ENCODE assay signal across 22 cellular contexts in the genomic region with DNA sequence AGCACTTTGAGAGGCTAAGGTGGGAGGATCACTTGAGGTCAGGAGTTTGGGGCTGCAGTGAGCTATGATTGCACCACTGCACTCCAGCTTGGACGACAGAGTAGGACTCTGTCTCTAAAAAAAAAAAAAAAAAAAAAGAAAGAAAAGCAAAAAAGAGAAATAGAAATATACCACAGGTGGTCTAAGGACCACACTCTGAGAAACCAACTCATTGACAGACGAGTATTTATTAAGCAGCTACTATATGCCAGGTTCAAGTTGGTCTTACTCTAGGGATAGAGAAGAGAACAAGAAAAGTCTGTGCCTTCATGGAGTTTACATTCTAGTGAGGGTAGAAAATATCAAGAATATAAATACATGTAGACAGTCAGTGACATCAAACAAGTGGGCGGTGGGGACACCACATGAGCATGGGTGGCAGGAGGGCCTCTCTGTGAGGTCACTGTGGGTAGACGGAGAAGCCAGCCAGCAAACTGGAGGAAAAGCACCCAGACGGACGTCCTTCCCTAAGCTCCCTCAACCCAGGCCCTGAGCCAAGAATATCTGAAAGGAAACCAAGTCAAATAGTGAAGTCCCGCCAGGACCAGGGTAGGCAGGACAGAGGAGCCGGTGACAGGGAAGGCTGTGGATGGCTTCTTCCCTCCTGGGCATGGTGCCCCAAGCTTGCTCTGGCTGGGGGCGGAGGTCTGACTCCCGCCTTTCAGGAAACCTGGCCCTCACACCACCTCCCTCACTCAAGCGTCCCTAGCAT. TPM values are rescaled to one million over a fixed set of nuclear protein-coding genes. Genes with fewer than 3 reads are reported as not detected.
DNase-seq lines count a peak whose midpoint lies in the region; ATAC-seq and TF ChIP-seq lines count a peak whose summit lies in the region.
"Had no signal": no experiment of that assay in that cellular context is flagged by ENCODE, and none has a peak within 500 bp of the region (broad histone marks: within the 10 kb centered on the region; RNA-seq: fewer than 3 reads in every experiment).

No MANE protein-coding gene starts in this region.

- H3K27ac ChIP-seq in tibial artery (peak overlapping the region; percentile 53 to 54), RWPE1 (no peak overlapping the region)
- H3K27ac ChIP-seq: 22Rv1, parathyroid adenoma, SJSA1 had no signal

- no peak for ATAC-seq in HG02840 (IDR thresholded peaks at IDR 0.05; ENCODE audit: low FRiP score, unreplicated experiment)
- ATAC-seq: activated CD8-positive, alpha-beta T cell treated with anti-CD3 and anti-CD28 coated beads, Interleukin-2, amount 10 ng/mL, durations not matched to agents 7 days and 5 days; stimulated activated naive CD8-positive, alpha-beta T cell treated with anti-CD3 and anti-CD28 coated beads, Interleukin-15, amount 100 ng/mL, for 72 hours had no signal

- H3K27ac Mint-ChIP-seq in activated CD4-positive, alpha-beta T cell treated with anti-CD3 and anti-CD28 coated beads, Interleukin-2, amount 10 ng/mL, durations not matched to agents 7 days and 5 days = peak overlapping the region; percentile 64
- H3K27ac Mint-ChIP-seq: activated B cell treated with CpG ODN at 0.5 μM for 24 hours; activated CD8-positive, alpha-beta T cell treated with anti-CD3 and anti-CD28 coated beads, Interleukin-2, amount 10 ng/mL, durations not matched to agents 7 days and 5 days; activated T-cell treated with anti-CD3 and anti-CD28 coated beads, Interleukin-2, amount 50 U/mL, for 24 hours; stimulated activated naive CD8-positive, alpha-beta T cell treated with anti-CD3 and anti-CD28 coated beads, Interleukin-15, amount 100 ng/mL, for 72 hours had no signal

- H3K4me3 ChIP-seq in tibial artery = no peak overlapping the region
- H3K4me3 ChIP-seq: SJSA1 had no signal

- H3K36me3 ChIP-seq in tibial artery = peaks cover 16 to 32% (median 30%) of the 10 kb centered on the region in 3 donors

- no peak for DNase-seq in activated CD4-positive, alpha-beta T cell treated with anti-CD3 and anti-CD28 coated beads, Interleukin-2, amount 10 ng/mL, durations not matched to agents 7 days and 5 days
- no peak for DNase-seq in activated CD4-positive, alpha-beta T cell treated with anti-CD3 and anti-CD28 coated beads for 4 hours
- DNase-seq in medulla oblongata (ENCODE audit: extremely low spot score) = peak; percentile 75
- peak in 1 of 2 donors; percentile 82 for DNase-seq in tibial artery
- no peak for DNase-seq in RWPE1 (ENCODE audit: low spot score)
- DNase-seq: activated B cell treated with CpG ODN at 0.5 μM for 24 hours; activated CD8-positive, alpha-beta T cell treated with anti-CD3 and anti-CD28 coated beads, Interleukin-2, amount 10 ng/mL, durations not matched to agents 7 days and 5 days; activated naive CD4-positive, alpha-beta T cell treated with anti-CD3 and anti-CD28 coated beads, Interleukin-2, amount 50 U/mL, for 16 hours; activated T-cell treated with anti-CD3 and anti-CD28 coated beads, Interleukin-2, amount 50 U/mL, for 24 hours; AML-193; EL; KBM-7; NCI-H187 treated with DMSO at 0.1 percent for 48 hours; NCI-H345; stimulated activated CD4-positive, alpha-beta T cell treated with anti-CD3 and anti-CD28 coated beads, Interleukin-2, amount 100 ng/mL, for 24 hours; stimulated activated naive CD8-positive, alpha-beta T cell treated with anti-CD3 and anti-CD28 coated beads, Interleukin-15, amount 100 ng/mL, for 72 hours had no signal

- H3K4me1 Mint-ChIP-seq in activated CD4-positive, alpha-beta T cell treated with anti-CD3 and anti-CD28 coated beads, Interleukin-2, amount 10 ng/mL, durations not matched to agents 7 days and 5 days = peaks cover 22% of the 10 kb centered on the region

- intact Hi-C loops in tibial artery (cut with DNase I; ENCODE audit: low total_unique reads) = no loop called here

- H3K27me3 Mint-ChIP-seq in activated CD4-positive, alpha-beta T cell treated with anti-CD3 and anti-CD28 coated beads, Interleukin-2, amount 10 ng/mL, durations not matched to agents 7 days and 5 days = no peaks in the 10 kb centered on the region
- H3K27me3 Mint-ChIP-seq: activated B cell treated with CpG ODN at 0.5 μM for 24 hours; activated T-cell treated with anti-CD3 and anti-CD28 coated beads, Interleukin-2, amount 50 U/mL, for 24 hours; stimulated activated naive CD8-positive, alpha-beta T cell treated with anti-CD3 and anti-CD28 coated beads, Interleukin-15, amount 100 ng/mL, for 72 hours had no signal

- H3K27me3 ChIP-seq in tibial artery = no peaks in the 10 kb centered on the region
- H3K27me3 ChIP-seq: SJSA1 had no signal

- POLR2A ChIA-PET in activated CD4-positive, alpha-beta T cell treated with anti-CD3 and anti-CD28 coated beads, Interleukin-2, amount 10 ng/mL, durations not matched to agents 7 days and 5 days (lab: Charles Lee) = no interaction called here
- POLR2A ChIA-PET in RWPE1 (lab: Yijun Ruan, JAX; ENCODE audit: low non-redundant PET) = no interaction called here

- TF ChIP-seq CTCF in tibial artery (IDR thresholded peaks at IDR 0.05) (no peak), RWPE1 (conservative IDR thresholded peaks at IDR 0.05; ENCODE audit: low read depth) (no peak)

- CTCF ChIA-PET in activated CD4-positive, alpha-beta T cell treated with anti-CD3 and anti-CD28 coated beads, Interleukin-2, amount 10 ng/mL, durations not matched to agents 7 days and 5 days (lab: Charles Lee) = interaction anchor here (0.5 to 3.3 kb wide), 4 partner anchors 10 to 649 kb away, joined by 3 to 14 read pairs (median 3); a partner anchor contains a TSS
- CTCF ChIA-PET in RWPE1 (lab: Yijun Ruan, JAX) = interaction anchor here (0.6 kb wide), 2 partner anchors 132 to 840 kb away, joined by 3 read pairs; no protein-coding TSS in a partner anchor

- H3K4me3 Mint-ChIP-seq in activated CD4-positive, alpha-beta T cell treated with anti-CD3 and anti-CD28 coated beads, Interleukin-2, amount 10 ng/mL, durations not matched to agents 7 days and 5 days = no peak overlapping the region
- H3K4me3 Mint-ChIP-seq: activated B cell treated with CpG ODN at 0.5 μM for 24 hours; activated CD8-positive, alpha-beta T cell treated with anti-CD3 and anti-CD28 coated beads, Interleukin-2, amount 10 ng/mL, durations not matched to agents 7 days and 5 days; activated T-cell treated with anti-CD3 and anti-CD28 coated beads, Interleukin-2, amount 50 U/mL, for 24 hours; stimulated activated naive CD8-positive, alpha-beta T cell treated with anti-CD3 and anti-CD28 coated beads, Interleukin-15, amount 100 ng/mL, for 72 hours had no signal

- H3K9me3 ChIP-seq in tibial artery = no peaks in the 10 kb centered on the region
- H3K9me3 ChIP-seq: SJSA1 had no signal

- H3K9me3 Mint-ChIP-seq in activated CD4-positive, alpha-beta T cell treated with anti-CD3 and anti-CD28 coated beads, Interleukin-2, amount 10 ng/mL, durations not matched to agents 7 days and 5 days = no peaks in the 10 kb centered on the region
- H3K9me3 Mint-ChIP-seq: activated B cell treated with CpG ODN at 0.5 μM for 24 hours; activated T-cell treated with anti-CD3 and anti-CD28 coated beads, Interleukin-2, amount 50 U/mL, for 24 hours; stimulated activated naive CD8-positive, alpha-beta T cell treated with anti-CD3 and anti-CD28 coated beads, Interleukin-15, amount 100 ng/mL, for 72 hours had no signal

- peaks cover 24% of the 10 kb centered on the region for H3K36me3 Mint-ChIP-seq in activated CD4-positive, alpha-beta T cell treated with anti-CD3 and anti-CD28 coated beads, Interleukin-2, amount 10 ng/mL, durations not matched to agents 7 days and 5 days (ENCODE audit: low read depth)

- H3K4me1 ChIP-seq in tibial artery = peaks cover 0 to 31% (median 22%) of the 10 kb centered on the region in 4 donors

RNA-seq across cellular contexts. Expression of a gene that starts 4.7 kb away (rescaled TPM):
- 10 to 100 TPM; 62.5 to 82.1 TPM for total RNA-seq in activated CD4-positive, alpha-beta T cell treated with anti-CD3 and anti-CD28 coated beads, Interleukin-2, amount 10 ng/mL, durations not matched to agents 7 days and 5 days

RNA-seq across cellular contexts. Expression of a gene that starts 38.1 kb away (rescaled TPM):
- 100 to 1,000 TPM; 177 to 187 TPM for total RNA-seq in activated CD4-positive, alpha-beta T cell treated with anti-CD3 and anti-CD28 coated beads, Interleukin-2, amount 10 ng/mL, durations not matched to agents 7 days and 5 days

RNA-seq across cellular contexts. Expression of a gene that starts 41.0 kb away (rescaled TPM):
- total RNA-seq in activated CD4-positive, alpha-beta T cell treated with anti-CD3 and anti-CD28 coated beads, Interleukin-2, amount 10 ng/mL, durations not matched to agents 7 days and 5 days = not detected
- total RNA-seq: activated B cell treated with CpG ODN at 0.5 μM for 24 hours; activated CD8-positive, alpha-beta T cell treated with anti-CD3 and anti-CD28 coated beads, Interleukin-2, amount 10 ng/mL, durations not matched to agents 7 days and 5 days; T-helper 2 cell treated with Interferon-gamma antibody and Interleukin-4, amounts not matched to agents 100 ng/mL and 5 ng/mL, for 36 hours had no signal

RNA-seq across cellular contexts. Expression of a gene that starts 42.0 kb away (rescaled TPM):
- not detected for total RNA-seq in activated CD4-positive, alpha-beta T cell treated with anti-CD3 and anti-CD28 coated beads, Interleukin-2, amount 10 ng/mL, durations not matched to agents 7 days and 5 days
- total RNA-seq: activated B cell treated with CpG ODN at 0.5 μM for 24 hours, lower leg skin had no signal

RNA-seq across cellular contexts. Expression of a gene that starts 42.4 kb away (rescaled TPM):
- total RNA-seq in activated CD4-positive, alpha-beta T cell treated with anti-CD3 and anti-CD28 coated beads, Interleukin-2, amount 10 ng/mL, durations not matched to agents 7 days and 5 days = 10 to 100 TPM; 26.8 to 29.6 TPM
